ENCODE assay signal across 20 cellular contexts in the genomic region with DNA sequence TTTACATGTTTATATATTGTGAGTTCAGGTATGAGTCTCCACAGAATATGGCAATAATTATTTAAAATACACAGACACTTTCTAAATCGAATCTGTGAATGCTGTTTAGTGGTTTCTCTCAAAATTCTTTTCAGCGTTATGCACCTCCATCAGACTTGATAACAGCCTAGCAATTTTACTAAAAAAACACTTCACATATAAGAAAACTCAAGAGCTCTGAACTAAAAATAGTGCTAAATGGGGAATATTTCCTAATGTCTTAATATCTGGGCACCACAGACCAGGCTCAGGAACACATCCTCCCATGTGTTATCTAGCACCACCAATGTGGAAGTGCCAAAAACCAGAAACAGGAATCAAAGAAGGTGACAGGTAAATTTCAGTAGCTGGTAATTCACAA. TPM values are rescaled to one million over a fixed set of nuclear protein-coding genes. Genes with fewer than 3 reads are reported as not detected.
A peak's percentile ranks its signal among the peaks of the same experiment; 100 is the strongest.
DNase-seq lines count a peak whose midpoint lies in the region; ATAC-seq, FAIRE-seq and TF ChIP-seq lines count a peak whose summit lies in the region.
"Had no signal": no experiment of that assay in that cellular context is flagged by ENCODE, and none has a peak within 500 bp of the region (broad histone marks: within the 10 kb centered on the region; RNA-seq: fewer than 3 reads in every experiment).

No MANE protein-coding gene starts in this region.

- H3K9me3 ChIP-seq in RWPE2 (ENCODE audit: severe bottlenecking): no peaks in the 10 kb centered on the region
- H3K9me3 ChIP-seq in endothelial cell of umbilical vein (replicated peaks; ENCODE audit: control insufficient read depth, insufficient read depth, low read length): no peaks in the 10 kb centered on the region
- H3K9me3 ChIP-seq: mucosa of descending colon had no signal

- no peaks in the 10 kb centered on the region for H3K36me3 Mint-ChIP-seq in osteocyte (ENCODE audit: unreplicated experiment)

- H3K9ac ChIP-seq in endothelial cell of umbilical vein (replicated peaks; ENCODE audit: extremely low read depth, insufficient read depth, low read length): no peak overlapping the region

- intact Hi-C loops in endothelial cell of umbilical vein (cut with micrococcal nuclease): no loop called here

- ATAC-seq in RWPE2 (ENCODE audit: low read depth) (no peak), GM21825 (IDR thresholded peaks at IDR 0.05; ENCODE audit: unreplicated experiment) (no peak)

- H3K9me1 ChIP-seq in endothelial cell of umbilical vein (replicated peaks; ENCODE audit: control insufficient read depth, extremely low read depth, insufficient read depth, low read length): no peaks in the 10 kb centered on the region

- H3K4me3 ChIP-seq in RWPE2 (ENCODE audit: severe bottlenecking): no peak overlapping the region
- no peak overlapping the region for H3K4me3 ChIP-seq in endothelial cell of umbilical vein (replicated peaks in 1 of 3; ENCODE audit: insufficient read depth in 1 of 3, low read depth in 1 of 3, low read length in 3 of 3)
- H3K4me3 ChIP-seq: mucosa of descending colon had no signal

- H2AFZ ChIP-seq in endothelial cell of umbilical vein (ENCODE audit: low read depth, low read length): no peak overlapping the region

- BruUV-seq in endothelial cell of umbilical vein (replicated peaks; lab: Mats Ljungman, UMichigan): no TSS peak

- no peak overlapping the region for H3K4me3 Mint-ChIP-seq in osteocyte (ENCODE audit: unreplicated experiment)
- H3K4me3 Mint-ChIP-seq: activated T-cell treated with anti-CD3 and anti-CD28 coated beads, Interleukin-2, amount 50 U/mL, for 24 hours; type B pancreatic cell had no signal

- H3K4me2 ChIP-seq in endothelial cell of umbilical vein (ENCODE audit: insufficient read depth, low read length): no peak overlapping the region

- peak overlapping the region; percentile 89 for H3K27ac ChIP-seq in RWPE2 (ENCODE audit: poor library complexity, severe bottlenecking)
- peak overlapping the region; percentile 93 for H3K27ac ChIP-seq in endothelial cell of umbilical vein (ENCODE audit: insufficient read depth, low read depth, low read length)

- peaks cover 55% of the 10 kb centered on the region for H3K4me1 Mint-ChIP-seq in osteocyte (ENCODE audit: unreplicated experiment)

- no peak for TF ChIP-seq POLR2A in endothelial cell of umbilical vein (IDR thresholded peaks at IDR 0.05; ENCODE audit: low read depth, low read length)

- peak overlapping the region; percentile 94 for H3K27ac Mint-ChIP-seq in osteocyte (ENCODE audit: unreplicated experiment)
- H3K27ac Mint-ChIP-seq: activated T-cell treated with anti-CD3 and anti-CD28 coated beads, Interleukin-2, amount 50 U/mL, for 24 hours had no signal

- peaks cover 44% of the 10 kb centered on the region for H3K4me1 ChIP-seq in RWPE2 (ENCODE audit: insufficient read depth, poor library complexity, severe bottlenecking)
- peaks cover 14% of the 10 kb centered on the region for H3K4me1 ChIP-seq in endothelial cell of umbilical vein (ENCODE audit: control insufficient read depth, extremely low read depth, insufficient read depth, low read length)

- TF ChIP-seq CTCF in RWPE2 (IDR thresholded peaks at IDR 0.05; ENCODE audit: poor library complexity, severe bottlenecking): no peak
- no peak for TF ChIP-seq CTCF in endothelial cell of umbilical vein (IDR thresholded peaks at IDR 0.05; ENCODE audit: extremely low read depth in 1 of 2, insufficient read depth in 1 of 2, low read depth in 1 of 2, low read length in 2 of 2)
- no peak for TF ChIP-seq CTCF in osteocyte (IDR thresholded peaks at IDR 0.05)

- H3K79me2 ChIP-seq in endothelial cell of umbilical vein (ENCODE audit: control insufficient read depth, insufficient read depth, low read length): no peaks in the 10 kb centered on the region

- H3K27me3 ChIP-seq in RWPE2 (ENCODE audit: insufficient read depth, poor library complexity, severe bottlenecking) (no peaks in the 10 kb centered on the region), endothelial cell of umbilical vein (ENCODE audit: control insufficient read depth in 2 of 2, insufficient read depth in 2 of 2, low read length in 2 of 2) (no peaks in the 10 kb centered on the region)

- POLR2A ChIA-PET in endothelial cell of umbilical vein (lab: Charles Lee): no interaction called here

- CTCF ChIA-PET in endothelial cell of umbilical vein (lab: Charles Lee): no interaction called here

- H3K36me3 ChIP-seq in RWPE2 (ENCODE audit: low read depth) (no peaks in the 10 kb centered on the region), endothelial cell of umbilical vein (ENCODE audit: control insufficient read depth in 2 of 2, extremely low read depth in 1 of 2, insufficient read depth in 2 of 2, low read length in 2 of 2) (no peaks in the 10 kb centered on the region)

- DNase-seq in HT-29 (ENCODE audit: low spot score): peak; percentile 55
- no peak for DNase-seq in RWPE2 (ENCODE audit: low spot score)
- DNase-seq in endothelial cell of umbilical vein (ENCODE audit: low read depth, low spot score): no peak
- DNase-seq in osteocyte (ENCODE audit: extremely low spot score, unreplicated experiment): no peak
- DNase-seq in NCI-H2107 (lab: John Stamatoyannopoulos, UW): no peak
- DNase-seq in NAMALWA (ENCODE audit: low spot score): no peak
- DNase-seq: activated naive CD4-positive, alpha-beta T cell treated with Interleukin-2 at 50 U/mL for 16 hours; activated T-cell treated with anti-CD3 and anti-CD28 coated beads, Interleukin-2, amount 50 U/mL, for 24 hours; AML-193; amygdala; effector CD4-positive, alpha-beta T cell; glutamatergic neuron; HCEC 1CT; mucosa of descending colon; NCI-H1417 treated with DMSO at 0.1 percent for 48 hours; stimulated activated CD4-positive, alpha-beta T cell treated with anti-CD3 and anti-CD28 coated beads, Interleukin-4, amount 100 ng/mL, for 4 hours; T-helper 9 cell had no signal

- no peaks in the 10 kb centered on the region for H3K9me3 Mint-ChIP-seq in osteocyte (ENCODE audit: unreplicated experiment)

- dilution Hi-C loops in endothelial cell of umbilical vein (cut with MboI; ENCODE audit: extremely low pct_ligation_motif_present, low sequenced_read_pairs): no loop called here

- no peaks in the 10 kb centered on the region for H4K20me1 ChIP-seq in endothelial cell of umbilical vein (replicated peaks; ENCODE audit: control insufficient read depth, extremely low read depth, insufficient read depth, low read length)

- no peaks in the 10 kb centered on the region for H3K27me3 Mint-ChIP-seq in osteocyte (ENCODE audit: unreplicated experiment)
- H3K27me3 Mint-ChIP-seq: activated T-cell treated with anti-CD3 and anti-CD28 coated beads, Interleukin-2, amount 50 U/mL, for 24 hours; type B pancreatic cell had no signal

- FAIRE-seq in endothelial cell of umbilical vein (lab: Jason Lieb, UNC): no peak

TF ChIP-seq in endothelial cell of umbilical vein, 7 proteins besides CTCF, POLR2A, EP300 and RAD21:
- TF ChIP-seq MYC (IDR thresholded peaks at IDR 0.05; ENCODE audit: low read depth, low read length) (no peak), FOS (IDR thresholded peaks at IDR 0.05; ENCODE audit: borderline replicate concordance, insufficient read depth, low read length) (no peak), EZH2 (IDR thresholded peaks at IDR 0.05; ENCODE audit: borderline replicate concordance, low read depth, low read length, severe bottlenecking) (no peak), GATA2 (IDR thresholded peaks at IDR 0.05; ENCODE audit: insufficient read depth, insufficient read length, low read depth, low read length) (no peak), JUN (IDR thresholded peaks at IDR 0.05; ENCODE audit: borderline replicate concordance, insufficient read depth, insufficient read length, low read depth) (no peak), POLR2AphosphoS5 (IDR thresholded peaks at IDR 0.05; ENCODE audit: insufficient read depth, low read depth, low read length) (no peak)
- TF ChIP-seq, protein P1, sequence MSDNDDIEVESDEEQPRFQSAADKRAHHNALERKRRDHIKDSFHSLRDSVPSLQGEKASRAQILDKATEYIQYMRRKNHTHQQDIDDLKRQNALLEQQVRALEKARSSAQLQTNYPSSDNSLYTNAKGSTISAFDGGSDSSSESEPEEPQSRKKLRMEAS (IDR thresholded peaks at IDR 0.05; ENCODE audit: insufficient read depth, insufficient read length): no peak

RNA-seq across cellular contexts. Expression of a gene that starts 47.9 kb away (rescaled TPM):
- total RNA-seq in HT-29 (2014; rRNA removed; shearing (Covaris generic)): 44.2 and 48.2 TPM in 2 replicates
- 6.4 and 9.1 TPM in 2 replicates for total RNA-seq in endothelial cell of umbilical vein
- polyA plus RNA-seq in endothelial cell of umbilical vein: 3.4 TPM in 2 replicates
- 2.4 and 2.9 TPM in 2 replicates for polyA plus RNA-seq in endothelial cell of umbilical vein (2011; cell fraction: cytosol; rRNA removed)
- polyA plus RNA-seq in endothelial cell of umbilical vein (2011; cell fraction: nucleus; rRNA removed): 9.6 and 10.0 TPM in 2 replicates
- polyA plus RNA-seq in endothelial cell of umbilical vein (2012): 5.9 and 6.0 TPM in 2 replicates
- polyA minus RNA-seq in endothelial cell of umbilical vein: 11.9 and 34.0 TPM in 2 replicates
- 4.9 TPM for polyA minus RNA-seq in endothelial cell of umbilical vein (2011; cell fraction: cytosol; rRNA and poly(A)+ RNA removed)
- 14.9 and 17.6 TPM in 2 replicates for polyA minus RNA-seq in endothelial cell of umbilical vein (2011; cell fraction: nucleus; rRNA and poly(A)+ RNA removed)
- total RNA-seq in osteocyte: 13.5 and 15.2 TPM in 2 replicates
- total RNA-seq: OCI-LY7 had no signal
